Comparison of ENCODE assay signal across 8 cellular contexts in genomic region chr1:38489844-38490270, GRCh38.
A peak's percentile ranks its signal among the peaks of the same experiment; 100 is the strongest.
DNase-seq lines count a peak whose midpoint lies in the region; ATAC-seq, FAIRE-seq and TF ChIP-seq lines count a peak whose summit lies in the region.

No MANE protein-coding gene starts in this region.

- ATAC-seq in HG03354 (IDR thresholded peaks at IDR 0.05; ENCODE audit: poor library complexity, severe bottlenecking, unreplicated experiment) = no peak

- H4K20me1 ChIP-seq in endothelial cell of umbilical vein (replicated peaks; ENCODE audit: control insufficient read depth, extremely low read depth, insufficient read depth, low read length) = no peaks in the 10 kb centered on the region

- H3K36me3 ChIP-seq in endothelial cell of umbilical vein (ENCODE audit: control insufficient read depth in 2 of 2, extremely low read depth in 1 of 2, insufficient read depth in 2 of 2, low read length in 2 of 2) (no peaks in the 10 kb centered on the region), prostate gland (no peaks in the 10 kb centered on the region)

- intact Hi-C loops in endothelial cell of umbilical vein (cut with micrococcal nuclease) (no loop called here), prostate gland (cut with DNase I) (no loop called here)

- CTCF ChIA-PET in endothelial cell of umbilical vein (lab: Charles Lee) = interaction anchor here (0.8 to 1.2 kb wide), 5 partner anchors 7 to 19 kb away, joined by 3 to 4 read pairs (median 3); no protein-coding TSS in a partner anchor

- FAIRE-seq in HTR-8/SVneo (lab: Jason Lieb, UNC) (no peak), endothelial cell of umbilical vein (lab: Jason Lieb, UNC) (no peak)

- WGBS in prostate gland = 58% methylated on average over 6 of the region's 6 CpGs

- H3K27ac ChIP-seq in endothelial cell of umbilical vein (ENCODE audit: insufficient read depth, low read depth, low read length) (no peak overlapping the region), prostate gland (no peak overlapping the region)

- no peaks in the 10 kb centered on the region for H3K9me1 ChIP-seq in endothelial cell of umbilical vein (replicated peaks; ENCODE audit: control insufficient read depth, extremely low read depth, insufficient read depth, low read length)

- H3K4me2 ChIP-seq in endothelial cell of umbilical vein (ENCODE audit: insufficient read depth, low read length) = no peak overlapping the region

- H3K9me3 ChIP-seq in endothelial cell of umbilical vein (replicated peaks; ENCODE audit: control insufficient read depth, insufficient read depth, low read length) (no peaks in the 10 kb centered on the region), prostate gland (no peaks in the 10 kb centered on the region)

- peak; percentile 66 for DNase-seq in Daoy (ENCODE audit: low read depth)
- DNase-seq in HTR-8/SVneo (ENCODE audit: insufficient read length, low spot score) = peak; percentile 32
- peak; percentile 4 to 12 (median 6) for DNase-seq in activated CD4-positive, CD25-positive, alpha-beta regulatory T cell (lab: John Stamatoyannopoulos, UW)
- DNase-seq in endothelial cell of umbilical vein (ENCODE audit: low read depth, low spot score) = peak; percentile 4
- DNase-seq in putamen (ENCODE audit: low spot score) = peak; percentile 39
- no peak for DNase-seq in prostate gland (ENCODE audit: low spot score)
- DNase-seq in epidermal melanocyte (ENCODE audit: insufficient read length, low spot score) = no peak

- no peak overlapping the region for H3K9ac ChIP-seq in endothelial cell of umbilical vein (replicated peaks; ENCODE audit: extremely low read depth, insufficient read depth, low read length)

- TF ChIP-seq CTCF in endothelial cell of umbilical vein (IDR thresholded peaks at IDR 0.05; ENCODE audit: extremely low read depth in 1 of 2, insufficient read depth in 1 of 2, low read depth in 1 of 2, low read length in 2 of 2) (peak; percentile 60 to 73), prostate gland (IDR thresholded peaks at IDR 0.05) (peak in 1 of 4 experiments; percentile 40)

- no peaks in the 10 kb centered on the region for H3K4me1 ChIP-seq in endothelial cell of umbilical vein (ENCODE audit: control insufficient read depth, extremely low read depth, insufficient read depth, low read length)
- no peaks in the 10 kb centered on the region for H3K4me1 ChIP-seq in prostate gland (replicated peaks)

- dilution Hi-C loops in endothelial cell of umbilical vein (cut with MboI; ENCODE audit: extremely low pct_ligation_motif_present, low sequenced_read_pairs) = no loop called here

- no peak overlapping the region for H2AFZ ChIP-seq in endothelial cell of umbilical vein (ENCODE audit: low read depth, low read length)

- BruUV-seq in endothelial cell of umbilical vein (replicated peaks; lab: Mats Ljungman, UMichigan) = no TSS peak

- TF ChIP-seq POLR2A in endothelial cell of umbilical vein (IDR thresholded peaks at IDR 0.05; ENCODE audit: low read depth, low read length) = no peak
- TF ChIP-seq POLR2A in prostate gland (IDR thresholded peaks at IDR 0.05) = no peak

- H3K27me3 ChIP-seq in endothelial cell of umbilical vein (ENCODE audit: control insufficient read depth in 2 of 2, insufficient read depth in 2 of 2, low read length in 2 of 2) (no peaks in the 10 kb centered on the region), prostate gland (replicated peaks; ENCODE audit: insufficient read depth) (no peaks in the 10 kb centered on the region)

- H3K4me3 ChIP-seq in endothelial cell of umbilical vein (replicated peaks in 1 of 3; ENCODE audit: insufficient read depth in 1 of 3, low read depth in 1 of 3, low read length in 3 of 3) = no peak overlapping the region
- H3K4me3 ChIP-seq in prostate gland = no peak overlapping the region

- POLR2A ChIA-PET in endothelial cell of umbilical vein (lab: Charles Lee) = no interaction called here

- no peaks in the 10 kb centered on the region for H3K79me2 ChIP-seq in endothelial cell of umbilical vein (ENCODE audit: control insufficient read depth, insufficient read depth, low read length)

TF ChIP-seq in endothelial cell of umbilical vein, 7 proteins besides CTCF, POLR2A, EP300 and RAD21:
- TF ChIP-seq JUN (IDR thresholded peaks at IDR 0.05; ENCODE audit: borderline replicate concordance, insufficient read depth, insufficient read length, low read depth) (no peak), MAX (IDR thresholded peaks at IDR 0.05; ENCODE audit: insufficient read depth, insufficient read length) (no peak), POLR2AphosphoS5 (IDR thresholded peaks at IDR 0.05; ENCODE audit: insufficient read depth, low read depth, low read length) (no peak), FOS (IDR thresholded peaks at IDR 0.05; ENCODE audit: borderline replicate concordance, insufficient read depth, low read length) (no peak), GATA2 (IDR thresholded peaks at IDR 0.05; ENCODE audit: insufficient read depth, insufficient read length, low read depth, low read length) (no peak), EZH2 (IDR thresholded peaks at IDR 0.05; ENCODE audit: borderline replicate concordance, low read depth, low read length, severe bottlenecking) (no peak), MYC (IDR thresholded peaks at IDR 0.05; ENCODE audit: low read depth, low read length) (no peak)

Comparison
In these comparisons a context has a peak if more than half of its experiments do, and no peak if none do; other contexts are left out.
1. DNase-seq: peak in Daoy (single experiment), HTR-8/SVneo (single experiment), activated CD4-positive, CD25-positive, alpha-beta regulatory T cell (4 of 4), endothelial cell of umbilical vein (single experiment) and putamen (single experiment); none in prostate gland (single experiment) and epidermal melanocyte (single experiment).